In the genomic region with DNA sequence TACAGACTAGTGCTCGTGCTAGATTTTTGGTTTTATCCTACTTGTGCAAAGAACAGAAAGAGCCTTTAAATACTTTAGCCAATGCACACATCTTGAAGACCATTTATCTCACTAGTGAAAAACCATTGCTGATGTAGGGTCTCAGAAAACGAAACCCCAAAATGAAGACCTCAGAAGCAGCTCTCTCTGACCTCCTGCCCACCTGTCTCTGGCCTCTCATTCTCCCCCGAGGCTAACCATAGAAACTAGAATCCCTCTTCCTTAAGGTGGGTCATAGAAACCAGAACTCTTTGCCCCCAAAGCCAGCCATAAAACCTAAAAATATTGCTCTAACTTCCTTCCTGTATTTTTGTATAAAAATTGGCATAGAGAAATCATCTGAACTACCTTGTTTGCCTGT, we compare ENCODE assay signal across 19 cellular contexts.
DNase-seq lines count a peak whose midpoint lies in the region; ATAC-seq and TF ChIP-seq lines count a peak whose summit lies in the region.
"Had no signal": no experiment of that assay in that cellular context is flagged by ENCODE, and none has a peak within 500 bp of the region (broad histone marks: within the 10 kb centered on the region; RNA-seq: fewer than 3 reads in every experiment).

No MANE protein-coding gene starts in this region.

- ATAC-seq in GM18498 (IDR thresholded peaks at IDR 0.05; ENCODE audit: unreplicated experiment) (peak; percentile 43), GM19438 (IDR thresholded peaks at IDR 0.05; ENCODE audit: low read depth, unreplicated experiment) (peak; percentile 57), HG03095 (IDR thresholded peaks at IDR 0.05; ENCODE audit: unreplicated experiment) (peak; percentile 60), left lobe of liver (no peak)
- ATAC-seq: A549; CD8-positive, alpha-beta T cell had no signal

- DNase-seq in mesothelial cell of epicardium (ENCODE audit: low spot score in 2 of 2, unreplicated experiment in 2 of 2) (no peak), HPDE6-E6E7 (ENCODE audit: extremely low spot score) (no peak), NCI-H1105 (lab: John Stamatoyannopoulos, UW) (no peak), chondrocyte (ENCODE audit: low spot score) (no peak), left lobe of liver (ENCODE audit: low spot score) (no peak)
- DNase-seq: CD8-positive, alpha-beta T cell; DMS53; EL; KG1; NCI-H1436; NCI-H1930; NCI-H345; NCI-H526; PC-9; T-helper 1 cell had no signal

- H3K27me3 Mint-ChIP-seq in mesothelial cell of epicardium (ENCODE audit: low read depth) (no peaks in the 10 kb centered on the region), chondrocyte (ENCODE audit: low read depth) (peaks cover 50% of the 10 kb centered on the region)

- no peak overlapping the region for H3K4me3 Mint-ChIP-seq in mesothelial cell of epicardium
- no peak overlapping the region for H3K4me3 Mint-ChIP-seq in chondrocyte (ENCODE audit: unreplicated experiment)
- H3K4me3 Mint-ChIP-seq: CD8-positive, alpha-beta T cell had no signal

- H3K4me1 Mint-ChIP-seq in mesothelial cell of epicardium (peaks cover 24% of the 10 kb centered on the region), chondrocyte (ENCODE audit: low read depth) (no peaks in the 10 kb centered on the region)

- peaks cover 25% of the 10 kb centered on the region for H3K9me3 Mint-ChIP-seq in mesothelial cell of epicardium
- no peaks in the 10 kb centered on the region for H3K9me3 Mint-ChIP-seq in chondrocyte (ENCODE audit: low read depth)
- H3K9me3 Mint-ChIP-seq: CD8-positive, alpha-beta T cell had no signal

- H3K36me3 Mint-ChIP-seq in mesothelial cell of epicardium, result peaks cover 1% of the 10 kb centered on the region
- no peaks in the 10 kb centered on the region for H3K36me3 Mint-ChIP-seq in chondrocyte (ENCODE audit: low read depth)
- H3K36me3 Mint-ChIP-seq: CD8-positive, alpha-beta T cell had no signal

- TF ChIP-seq CTCF in mesothelial cell of epicardium (IDR thresholded peaks at IDR 0.05; ENCODE audit: unreplicated experiment) (no peak), chondrocyte (IDR thresholded peaks at IDR 0.05) (no peak)

- H3K27ac Mint-ChIP-seq in mesothelial cell of epicardium, result peak overlapping the region; percentile 60
- no peak overlapping the region for H3K27ac Mint-ChIP-seq in chondrocyte (ENCODE audit: unreplicated experiment)
- H3K27ac Mint-ChIP-seq: CD8-positive, alpha-beta T cell had no signal
